23 cellular contexts compared by ENCODE assay signal in the genomic region with DNA sequence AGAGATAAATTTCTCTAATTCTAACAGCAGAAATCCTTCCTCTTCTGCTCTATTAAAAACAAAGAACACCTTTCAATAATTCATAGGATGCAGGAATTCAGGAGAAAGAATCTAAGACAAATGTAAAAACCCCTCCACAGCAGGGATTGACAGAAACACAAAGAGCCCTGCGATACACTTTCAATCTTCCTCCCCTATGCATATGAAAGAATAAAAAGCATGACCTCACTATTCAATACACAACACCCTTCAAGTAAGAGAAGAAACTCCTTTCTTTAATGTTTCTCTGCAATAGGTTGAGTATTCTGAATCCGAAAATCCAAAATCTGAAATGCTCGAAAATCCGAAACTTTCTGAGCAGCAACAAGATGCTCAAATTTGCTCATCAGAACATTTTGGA. TPM values are rescaled to one million over a fixed set of nuclear protein-coding genes. Genes with fewer than 3 reads are reported as not detected.
DNase-seq lines count a peak whose midpoint lies in the region; ATAC-seq and TF ChIP-seq lines count a peak whose summit lies in the region.
"Had no signal": no experiment of that assay in that cellular context is flagged by ENCODE, and none has a peak within 500 bp of the region (broad histone marks: within the 10 kb centered on the region; RNA-seq: fewer than 3 reads in every experiment).

No MANE protein-coding gene starts in this region.

- H3K36me3 ChIP-seq in breast epithelium = no peaks in the 10 kb centered on the region
- H3K36me3 ChIP-seq in sigmoid colon = peaks cover 0 to 58% (median 11%) of the 10 kb centered on the region in 4 donors
- H3K36me3 ChIP-seq in spleen = peaks cover 0 to 91% (median 52%) of the 10 kb centered on the region in 6 donors

- H3K4me1 ChIP-seq in breast epithelium (peaks cover 0 to 4% of the 10 kb centered on the region in 2 donors), sigmoid colon (peaks cover 0 to 68% (median 52%) of the 10 kb centered on the region in 4 donors), spleen (peaks cover 0 to 95% (median 55%) of the 10 kb centered on the region in 6 donors)

- TF ChIP-seq CTCF in natural killer cell (IDR thresholded peaks at IDR 0.05) (no peak), breast epithelium (IDR thresholded peaks at IDR 0.05) (no peak), sigmoid colon (IDR thresholded peaks at IDR 0.05) (no peak), spleen (IDR thresholded peaks at IDR 0.05 in 8 of 11, conservative IDR thresholded peaks at IDR 0.05 in 3 of 11) (no peak)

- H3K27me3 Mint-ChIP-seq in stimulated activated naive CD8-positive, alpha-beta T cell treated with anti-CD3 and anti-CD28 coated beads, Interleukin-15, amount 100 ng/mL, for 72 hours = no peaks in the 10 kb centered on the region
- H3K27me3 Mint-ChIP-seq in effector memory CD8-positive, alpha-beta T cell = no peaks in the 10 kb centered on the region
- H3K27me3 Mint-ChIP-seq in natural killer cell (ENCODE audit: low read depth in 2 of 2) = no peaks in the 10 kb centered on the region
- H3K27me3 Mint-ChIP-seq: activated CD8-positive, alpha-beta T cell treated with anti-CD3 and anti-CD28 coated beads for 36 hours; CD8-positive, alpha-beta memory T cell; T-cell had no signal

- ATAC-seq in stimulated activated naive CD8-positive, alpha-beta T cell treated with anti-CD3 and anti-CD28 coated beads, Interleukin-15, amount 100 ng/mL, for 72 hours = no peak
- ATAC-seq in stimulated activated naive CD8-positive, alpha-beta T cell treated with anti-CD3 and anti-CD28 coated beads, Interleukin-15, Interleukin-2, amounts not matched to agents 100 U/mL and 50 U/mL, for 24 hours = no peak
- ATAC-seq in effector memory CD8-positive, alpha-beta T cell (replicated peaks) = no peak
- ATAC-seq in natural killer cell = no peak
- no peak for ATAC-seq in GM18867 (IDR thresholded peaks at IDR 0.05; ENCODE audit: unreplicated experiment)
- ATAC-seq: activated CD8-positive, alpha-beta T cell treated with anti-CD3 and anti-CD28 coated beads for 36 hours; body of pancreas; mucosa of descending colon; T-cell had no signal

- peak overlapping the region in 1 of 2 donors; percentile 10 for H3K4me3 Mint-ChIP-seq in stimulated activated naive CD8-positive, alpha-beta T cell treated with anti-CD3 and anti-CD28 coated beads, Interleukin-15, amount 100 ng/mL, for 72 hours
- peak overlapping the region in 1 of 2 donors; percentile 18 for H3K4me3 Mint-ChIP-seq in effector memory CD8-positive, alpha-beta T cell
- H3K4me3 Mint-ChIP-seq in natural killer cell = no peak overlapping the region
- H3K4me3 Mint-ChIP-seq: activated CD8-positive, alpha-beta T cell treated with anti-CD3 and anti-CD28 coated beads for 36 hours; T-cell had no signal

- no peaks in the 10 kb centered on the region for H3K9me3 ChIP-seq in breast epithelium
- no peaks in the 10 kb centered on the region for H3K9me3 ChIP-seq in sigmoid colon
- no peaks in the 10 kb centered on the region for H3K9me3 ChIP-seq in spleen
- H3K9me3 ChIP-seq: body of pancreas, mucosa of descending colon, neutrophil, stomach, tibial artery had no signal

- intact Hi-C loops in natural killer cell (cut with micrococcal nuclease) (no loop called here), breast epithelium (cut with DNase I; ENCODE audit: low total_unique reads) (no loop called here), sigmoid colon (cut with DNase I) (no loop called here), spleen (cut with DNase I; ENCODE audit: low total_unique reads) (no loop called here)

- no peaks in the 10 kb centered on the region for H3K27me3 ChIP-seq in breast epithelium
- H3K27me3 ChIP-seq in sigmoid colon = no peaks in the 10 kb centered on the region
- no peaks in the 10 kb centered on the region for H3K27me3 ChIP-seq in spleen (replicated peaks in 1 of 7)
- H3K27me3 ChIP-seq: body of pancreas, neutrophil, stomach, tibial artery had no signal

- no peak for DNase-seq in stimulated activated naive CD8-positive, alpha-beta T cell treated with anti-CD3 and anti-CD28 coated beads, Interleukin-15, amount 100 ng/mL, for 72 hours
- DNase-seq in stimulated activated naive CD8-positive, alpha-beta T cell treated with anti-CD3 and anti-CD28 coated beads, Interleukin-15, Interleukin-2, amounts not matched to agents 100 U/mL and 50 U/mL, for 24 hours = no peak
- DNase-seq in effector memory CD8-positive, alpha-beta T cell = no peak
- DNase-seq in natural killer cell (no peak), breast epithelium (ENCODE audit: low spot score in 2 of 2) (no peak), sigmoid colon (no peak), spleen (no peak)
- DNase-seq: activated CD4-positive, alpha-beta T cell treated with anti-CD3 and anti-CD28 coated beads for 1 hour; activated CD8-positive, alpha-beta T cell treated with anti-CD3 and anti-CD28 coated beads for 36 hours; body of pancreas; CD8-positive, alpha-beta memory T cell; DMS 273 treated with DMSO at 0.1 percent for 48 hours; KG1; MM.1S; mucosa of descending colon; NCI-H2081; NCI-H226; stomach; T-cell; tibial artery had no signal

- no peak for TF ChIP-seq POLR2A in breast epithelium (IDR thresholded peaks at IDR 0.05)
- no peak for TF ChIP-seq POLR2A in sigmoid colon (IDR thresholded peaks at IDR 0.05)
- TF ChIP-seq POLR2A in spleen (IDR thresholded peaks at IDR 0.05) = no peak

- peaks cover 50% of the 10 kb centered on the region for H3K4me1 Mint-ChIP-seq in stimulated activated naive CD8-positive, alpha-beta T cell treated with anti-CD3 and anti-CD28 coated beads, Interleukin-15, amount 100 ng/mL, for 72 hours
- peaks cover 40 to 62% of the 10 kb centered on the region in 2 donors for H3K4me1 Mint-ChIP-seq in effector memory CD8-positive, alpha-beta T cell (ENCODE audit: low read depth in 2 of 2)
- peaks cover 72 to 85% of the 10 kb centered on the region in 2 donors for H3K4me1 Mint-ChIP-seq in natural killer cell

- no peak for TF ChIP-seq EP300 in sigmoid colon (IDR thresholded peaks at IDR 0.05)

- H3K36me3 Mint-ChIP-seq in effector memory CD8-positive, alpha-beta T cell (ENCODE audit: insufficient read depth) = peaks cover 49% of the 10 kb centered on the region
- H3K36me3 Mint-ChIP-seq in natural killer cell = peaks cover 9% of the 10 kb centered on the region

- H3K27ac Mint-ChIP-seq in stimulated activated naive CD8-positive, alpha-beta T cell treated with anti-CD3 and anti-CD28 coated beads, Interleukin-15, amount 100 ng/mL, for 72 hours = peak overlapping the region; percentile 40 to 92
- peak overlapping the region; percentile 50 to 51 for H3K27ac Mint-ChIP-seq in effector memory CD8-positive, alpha-beta T cell
- peak overlapping the region; percentile 75 to 83 for H3K27ac Mint-ChIP-seq in natural killer cell
- H3K27ac Mint-ChIP-seq: activated CD8-positive, alpha-beta T cell treated with anti-CD3 and anti-CD28 coated beads for 36 hours; T-cell had no signal

- 90 to 95% methylated on average over 4 of the region's 4 CpGs for WGBS in sigmoid colon, 2 donors
- 89 to 99% (median 96%) methylated on average over 4 of the region's 4 CpGs for WGBS in spleen, 5 donors

- H3K27ac ChIP-seq in breast epithelium (no peak overlapping the region), sigmoid colon (no peak overlapping the region), spleen (no peak overlapping the region)
- H3K27ac ChIP-seq: body of pancreas, neutrophil, stomach, tibial artery had no signal

- H3K9me3 Mint-ChIP-seq in stimulated activated naive CD8-positive, alpha-beta T cell treated with anti-CD3 and anti-CD28 coated beads, Interleukin-15, amount 100 ng/mL, for 72 hours = no peaks in the 10 kb centered on the region
- H3K9me3 Mint-ChIP-seq in effector memory CD8-positive, alpha-beta T cell = no peaks in the 10 kb centered on the region
- H3K9me3 Mint-ChIP-seq in natural killer cell = no peaks in the 10 kb centered on the region
- H3K9me3 Mint-ChIP-seq: activated CD8-positive, alpha-beta T cell treated with anti-CD3 and anti-CD28 coated beads for 36 hours; CD8-positive, alpha-beta memory T cell; T-cell had no signal

- H3K4me3 ChIP-seq in breast epithelium (no peak overlapping the region), sigmoid colon (no peak overlapping the region), spleen (no peak overlapping the region)
- H3K4me3 ChIP-seq: body of pancreas, lung, mucosa of descending colon, stomach, tibial artery had no signal

RNA-seq across cellular contexts. Expression of gene SRSF4, which starts 17.1 kb away (rescaled TPM):
- total RNA-seq in natural killer cell (100 to 1,000 TPM in 2 of 3 donors, 10 to 100 TPM in 1; 90.2 to 114 (median 101) TPM), breast epithelium (10 to 100 TPM; 79.7 to 86.2 (median 85.2) TPM), sigmoid colon (100 to 1,000 TPM in 2 of 4 donors, 10 to 100 TPM in 2; 80.3 to 110 (median 96.6) TPM), spleen (10 to 100 TPM; 77.6 to 94.7 (median 87.6) TPM)
- polyA plus RNA-seq in sigmoid colon (10 to 100 TPM; 41.4 to 72.2 (median 54.6) TPM), spleen (10 to 100 TPM; 36.9 to 66.4 (median 62.4) TPM)

RNA-seq across cellular contexts. Expression of gene TMEM200B, which starts 40.9 kb away (rescaled TPM):
- total RNA-seq in natural killer cell (not detected), breast epithelium (10 to 100 TPM in 2 of 3 donors, 1 to 10 TPM in 1; 4.5 to 21.0 (median 12.1) TPM), sigmoid colon (10 to 100 TPM; 24.6 to 32.6 (median 31.3) TPM), spleen (1 to 10 TPM; 3.2 to 5.6 (median 4.3) TPM)
- polyA plus RNA-seq in sigmoid colon (1 to 10 TPM in 2 of 3 donors, under 1 TPM in 1; 0.23 to 5.5 (median 1.8) TPM), spleen (1 to 10 TPM in 2 of 3 donors, under 1 TPM in 1; 0.98 to 2.3 (median 1.7) TPM)

Comparison
In these comparisons a context has a peak if more than half of its experiments do, and no peak if none do; other contexts are left out.
1. RNA of gene TMEM200B, which starts 40.9 kb away (total RNA-seq): 24.6 to 32.6 TPM in sigmoid colon, 4.5 to 21.0 TPM in breast epithelium and 3.2 to 5.6 TPM in spleen; not detected in natural killer cell; every median in the first group is over 4 times any median in the second.
2. Peak in every context shown above with its lines, with median percentiles within 50 percentile points of each other: H3K27ac Mint-ChIP-seq.